In genomic region chr9:21803674-21804048, GRCh38 we compare ENCODE assay signal across 8 cellular contexts. TPM values are rescaled to one million over a fixed set of nuclear protein-coding genes. Genes with fewer than 3 reads are reported as not detected.
DNase-seq lines count a peak whose midpoint lies in the region; ATAC-seq, FAIRE-seq and TF ChIP-seq lines count a peak whose summit lies in the region.

No MANE protein-coding gene starts in this region.

- BruUV-seq in A673 (replicated peaks; lab: Mats Ljungman, UMichigan): TSS peak; percentile 53

- H3K4me1 ChIP-seq in A673 (ENCODE audit: insufficient read depth, low read length, poor library complexity, severe bottlenecking): peaks cover 6% of the 10 kb centered on the region
- peaks cover 11% of the 10 kb centered on the region for H3K4me1 ChIP-seq in mucosa of stomach (ENCODE audit: control insufficient read depth, insufficient read depth, low read length)

- TF ChIP-seq POLR2A in H54 (IDR thresholded peaks at IDR 0.05; ENCODE audit: low read depth, low read length): no peak

- no peaks in the 10 kb centered on the region for H3K27me3 ChIP-seq in A673 (replicated peaks; ENCODE audit: insufficient read depth, low read depth, low read length, poor library complexity)
- H3K27me3 ChIP-seq in mucosa of stomach (ENCODE audit: control insufficient read depth, insufficient read depth, low read length): no peaks in the 10 kb centered on the region

- H3K27ac ChIP-seq in A673 (ENCODE audit: low read depth, low read length, poor library complexity, severe bottlenecking) (peak overlapping the region; percentile 77), caudate nucleus (ENCODE audit: low read depth, low read length) (peak overlapping the region; percentile 84)

- POLR2A ChIA-PET in A673 (lab: Charles Lee; ENCODE audit: low non-redundant PET) (no interaction called here), GM10248 (lab: Yijun Ruan, JAX) (no interaction called here)

- peak overlapping the region; percentile 61 for H3K4me3 ChIP-seq in A673 (ENCODE audit: low read depth, low read length, poor library complexity, severe bottlenecking)
- H3K4me3 ChIP-seq in mucosa of stomach (ENCODE audit: low read length): peak overlapping the region; percentile 43

- no peaks in the 10 kb centered on the region for H3K36me3 ChIP-seq in A673 (ENCODE audit: insufficient read depth, low read length, poor library complexity, severe bottlenecking)
- H3K36me3 ChIP-seq in mucosa of stomach (ENCODE audit: control insufficient read depth, insufficient read depth, low read length): no peaks in the 10 kb centered on the region

- TF ChIP-seq CTCF in A673 (conservative IDR thresholded peaks at IDR 0.05; ENCODE audit: low read depth, low read length) (no peak), GM10248 (IDR thresholded peaks at IDR 0.05; ENCODE audit: control extremely low read depth, extremely low read depth, low read depth, missing control alignments) (no peak)

- H3K9ac ChIP-seq in mucosa of stomach (ENCODE audit: low read length): peak overlapping the region; percentile 74

- no peak for DNase-seq in A673 (ENCODE audit: low spot score)
- peak; percentile 27 for DNase-seq in HT-29 (ENCODE audit: low spot score)
- DNase-seq in caudate nucleus (lab: John Stamatoyannopoulos, UW): no peak
- DNase-seq in H54 (ENCODE audit: insufficient read length, low spot score): no peak
- no peak for DNase-seq in NCI-H774 (lab: John Stamatoyannopoulos, UW)
- no peak for DNase-seq in GM10248 (ENCODE audit: extremely low spot score)

- no peak for FAIRE-seq in H54 (lab: Jason Lieb, UNC)

- no peak for ATAC-seq in HG03175 (IDR thresholded peaks at IDR 0.05; ENCODE audit: unreplicated experiment)

- H3K9me3 ChIP-seq in A673 (ENCODE audit: low read depth, low read length, poor library complexity, severe bottlenecking) (no peaks in the 10 kb centered on the region), mucosa of stomach (ENCODE audit: control insufficient read depth, low read length) (no peaks in the 10 kb centered on the region)

- intact Hi-C loops in A673 (cut with micrococcal nuclease; ENCODE audit: unreplicated experiment): no loop called here

- CTCF ChIA-PET in A673 (lab: Charles Lee): no interaction called here
- CTCF ChIA-PET in GM10248 (lab: Yijun Ruan, JAX): interaction anchor here (0.9 to 6.3 kb wide), 4 partner anchors 9 to 222 kb away, joined by 3 to 36 read pairs (median 7); partner anchors contain the start of gene CDKN2B

RNA-seq across cellular contexts. Expression of gene MTAP, which starts 1.2 kb away (rescaled TPM):
- total RNA-seq in A673 (2021): 39.2 and 45.7 TPM in 2 replicates
- 61.9 and 63.5 TPM in 2 replicates for total RNA-seq in HT-29 (2014; rRNA removed; shearing (Covaris generic))
